1 cellular context compared by ENCODE assay signal in genomic region chr18:3710712-3711269, GRCh38.
TF ChIP-seq lines count a peak whose summit lies in the region.

No MANE protein-coding gene starts in this region.

TF ChIP-seq in liver, 16 proteins besides CTCF, POLR2A, EP300 and RAD21 (continued from another document):
- TF ChIP-seq HNF4A (conservative IDR thresholded peaks at IDR 0.05), result peak; percentile 42 to 48
